Comparison of ENCODE assay signal across 10 cellular contexts in the genomic region with DNA sequence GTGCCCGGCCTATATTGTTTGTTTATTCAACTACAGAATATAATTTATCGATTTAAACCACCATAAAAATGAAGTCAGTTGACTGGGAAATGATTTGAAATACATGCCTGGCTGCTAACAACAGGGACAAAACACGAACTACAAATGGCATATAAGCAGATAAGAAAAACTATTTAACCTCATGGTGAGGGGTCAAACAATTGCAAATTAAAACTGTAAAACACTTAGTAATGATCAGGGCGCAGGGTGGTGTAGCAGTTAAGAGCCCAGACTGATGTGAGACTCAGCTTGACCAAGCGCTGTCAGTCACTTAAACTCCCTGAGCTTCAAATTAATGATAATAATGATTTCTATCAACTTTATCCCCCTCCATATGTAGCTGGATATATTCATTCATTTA. TPM values are rescaled to one million over a fixed set of nuclear protein-coding genes. Genes with fewer than 3 reads are reported as not detected.
DNase-seq lines count a peak whose midpoint lies in the region; ATAC-seq and TF ChIP-seq lines count a peak whose summit lies in the region.
"Had no signal": no experiment of that assay in that cellular context is flagged by ENCODE, and none has a peak within 500 bp of the region (broad histone marks: within the 10 kb centered on the region; RNA-seq: fewer than 3 reads in every experiment).

No MANE protein-coding gene starts in this region.

- H3K4me1 Mint-ChIP-seq in CD4-positive, CD25-positive, alpha-beta regulatory T cell = peaks cover 32 to 76% (median 56%) of the 10 kb centered on the region in 4 donors
- H3K4me1 Mint-ChIP-seq in MCF 10A (ENCODE audit: insufficient read depth, unreplicated experiment) = peaks cover 44% of the 10 kb centered on the region
- H3K4me1 Mint-ChIP-seq in natural killer cell treated with Interleukin-12 subunit alpha and Interleukin-12 subunit beta and Interleukin-15 and Interleukin-18, amount 100 ng/mL, for 72 hours (ENCODE audit: low read depth in 2 of 2) = peaks cover 64 to 75% of the 10 kb centered on the region in 2 donors

- H3K4me3 ChIP-seq in CD4-positive, CD25-positive, alpha-beta regulatory T cell (ENCODE audit: low read depth, low read length) = peak overlapping the region; percentile 68

- H3K27ac Mint-ChIP-seq in CD4-positive, CD25-positive, alpha-beta regulatory T cell = peak overlapping the region; percentile 93 to 99 (median 98)
- peak overlapping the region; percentile 75 for H3K27ac Mint-ChIP-seq in MCF 10A (ENCODE audit: low read depth, unreplicated experiment)
- H3K27ac Mint-ChIP-seq in natural killer cell treated with Interleukin-12 subunit alpha and Interleukin-12 subunit beta and Interleukin-15 and Interleukin-18, amount 100 ng/mL, for 72 hours = peak overlapping the region; percentile 98 to 99

- peaks cover 42% of the 10 kb centered on the region for H3K4me1 ChIP-seq in CD4-positive, CD25-positive, alpha-beta regulatory T cell (ENCODE audit: control insufficient read depth, insufficient read depth, low read length, poor library complexity, severe bottlenecking)

- no TSS peak for BruUV-seq in MCF 10A (replicated peaks; lab: Mats Ljungman, UMichigan)

- CTCF ChIA-PET in MCF 10A (lab: Yijun Ruan, JAX) = interaction anchor here (0.6 to 1.9 kb wide), 5 partner anchors 9 to 130 kb away, joined by 3 to 10 read pairs (median 4); no protein-coding TSS in a partner anchor

- intact Hi-C loops in MCF 10A (cut with micrococcal nuclease) = no loop called here

- no peaks in the 10 kb centered on the region for H3K27me3 Mint-ChIP-seq in CD4-positive, CD25-positive, alpha-beta regulatory T cell
- H3K27me3 Mint-ChIP-seq in MCF 10A (ENCODE audit: insufficient read depth, unreplicated experiment) = no peaks in the 10 kb centered on the region
- no peaks in the 10 kb centered on the region for H3K27me3 Mint-ChIP-seq in natural killer cell treated with Interleukin-12 subunit alpha and Interleukin-12 subunit beta and Interleukin-15 and Interleukin-18, amount 100 ng/mL, for 72 hours

- ATAC-seq in CD4-positive, CD25-positive, alpha-beta regulatory T cell (ENCODE audit: low read depth in 2 of 2) = no peak
- ATAC-seq in natural killer cell treated with Interleukin-12 subunit alpha and Interleukin-12 subunit beta and Interleukin-15 and Interleukin-18, amount 100 ng/mL, for 72 hours = no peak
- no peak for ATAC-seq in GM21526 (IDR thresholded peaks at IDR 0.05; ENCODE audit: low FRiP score, unreplicated experiment)

- no peaks in the 10 kb centered on the region for H3K27me3 ChIP-seq in CD4-positive, CD25-positive, alpha-beta regulatory T cell (ENCODE audit: control insufficient read depth, insufficient read depth, low read length)

- H3K4me3 Mint-ChIP-seq in CD4-positive, CD25-positive, alpha-beta regulatory T cell = peak overlapping the region; percentile 76 to 85 (median 80)
- peak overlapping the region; percentile 43 for H3K4me3 Mint-ChIP-seq in MCF 10A (ENCODE audit: unreplicated experiment)
- peak overlapping the region; percentile 83 for H3K4me3 Mint-ChIP-seq in natural killer cell treated with Interleukin-12 subunit alpha and Interleukin-12 subunit beta and Interleukin-15 and Interleukin-18, amount 100 ng/mL, for 72 hours

- peaks cover 14% of the 10 kb centered on the region for H3K36me3 ChIP-seq in CD4-positive, CD25-positive, alpha-beta regulatory T cell (ENCODE audit: control insufficient read depth, insufficient read depth, low read length)
- H3K36me3 ChIP-seq in KOPT-K1 (ENCODE audit: insufficient read depth, low read length) = peaks cover 81% of the 10 kb centered on the region

- DNase-seq in CD4-positive, CD25-positive, alpha-beta regulatory T cell = no peak
- DNase-seq in MCF 10A (ENCODE audit: unreplicated experiment) = no peak
- DNase-seq in natural killer cell treated with Interleukin-12 subunit alpha and Interleukin-12 subunit beta and Interleukin-15 and Interleukin-18, amount 100 ng/mL, for 72 hours (ENCODE audit: low spot score) = no peak
- DNase-seq in DMS53 treated with DMSO at 0.1 percent for 48 hours (lab: John Stamatoyannopoulos, UW; ENCODE audit: unreplicated experiment) = no peak
- no peak for DNase-seq in NCI-H1105 (lab: John Stamatoyannopoulos, UW)
- no peak for DNase-seq in SIG-M5 (lab: John Stamatoyannopoulos, UW)
- DNase-seq: effector CD4-positive, alpha-beta T cell; NCI-H510A had no signal

- no peaks in the 10 kb centered on the region for H3K9me3 ChIP-seq in CD4-positive, CD25-positive, alpha-beta regulatory T cell (ENCODE audit: control insufficient read depth in 2 of 2, low read length in 2 of 2)
- H3K9me3 ChIP-seq in KOPT-K1 (ENCODE audit: insufficient read depth, low read length, poor library complexity, severe bottlenecking) = no peaks in the 10 kb centered on the region

- H3K36me3 Mint-ChIP-seq in CD4-positive, CD25-positive, alpha-beta regulatory T cell = peaks cover 18% of the 10 kb centered on the region
- H3K36me3 Mint-ChIP-seq in MCF 10A (ENCODE audit: insufficient read depth, unreplicated experiment) = peaks cover 81% of the 10 kb centered on the region
- peaks cover 40% of the 10 kb centered on the region for H3K36me3 Mint-ChIP-seq in natural killer cell treated with Interleukin-12 subunit alpha and Interleukin-12 subunit beta and Interleukin-15 and Interleukin-18, amount 100 ng/mL, for 72 hours

- no peaks in the 10 kb centered on the region for H3K9me3 Mint-ChIP-seq in CD4-positive, CD25-positive, alpha-beta regulatory T cell
- H3K9me3 Mint-ChIP-seq in MCF 10A (ENCODE audit: unreplicated experiment) = no peaks in the 10 kb centered on the region
- H3K9me3 Mint-ChIP-seq in natural killer cell treated with Interleukin-12 subunit alpha and Interleukin-12 subunit beta and Interleukin-15 and Interleukin-18, amount 100 ng/mL, for 72 hours = no peaks in the 10 kb centered on the region

- POLR2A ChIA-PET in MCF 10A (lab: Yijun Ruan, JAX) = interaction anchor here (0.9 to 3.0 kb wide), 7 partner anchors 11 to 237 kb away, joined by 3 to 40 read pairs (median 5); a partner anchor contains a TSS

- H3K27ac ChIP-seq in CD4-positive, CD25-positive, alpha-beta regulatory T cell (ENCODE audit: insufficient read depth, low read length, poor library complexity, severe bottlenecking) = peak overlapping the region; percentile 88
- H3K27ac ChIP-seq in KOPT-K1 (ENCODE audit: low read depth, low read length, poor library complexity, severe bottlenecking) = peak overlapping the region; percentile 57

- no peak for TF ChIP-seq CTCF in MCF 10A (IDR thresholded peaks at IDR 0.05; ENCODE audit: unreplicated experiment)

RNA-seq across cellular contexts. Expression of a gene that starts 6.7 kb away (rescaled TPM):
- 48.1 TPM for total RNA-seq in CD4-positive, CD25-positive, alpha-beta regulatory T cell
- polyA plus RNA-seq in CD4-positive, CD25-positive, alpha-beta regulatory T cell = 10 to 100 TPM; 18.5 to 36.6 (median 26.5) TPM
- 387 and 470 TPM in 2 replicates for total RNA-seq in MCF 10A (2022)
- 100 to 1,000 TPM; 384 to 480 TPM for total RNA-seq in natural killer cell treated with Interleukin-12 subunit alpha and Interleukin-12 subunit beta and Interleukin-15 and Interleukin-18, amount 100 ng/mL, for 72 hours

RNA-seq across cellular contexts. Expression of a gene that starts 26.4 kb away (rescaled TPM):
- 161 TPM for total RNA-seq in CD4-positive, CD25-positive, alpha-beta regulatory T cell
- polyA plus RNA-seq in CD4-positive, CD25-positive, alpha-beta regulatory T cell = 100 to 1,000 TPM; 152 to 209 (median 166) TPM
- 92.6 and 97.5 TPM in 2 replicates for total RNA-seq in MCF 10A (2022)
- total RNA-seq in natural killer cell treated with Interleukin-12 subunit alpha and Interleukin-12 subunit beta and Interleukin-15 and Interleukin-18, amount 100 ng/mL, for 72 hours = 100 to 1,000 TPM; 167 to 228 TPM

RNA-seq across cellular contexts. Expression of a gene that starts 57.4 kb away (rescaled TPM):
- 12.1 TPM for total RNA-seq in CD4-positive, CD25-positive, alpha-beta regulatory T cell
- polyA plus RNA-seq in CD4-positive, CD25-positive, alpha-beta regulatory T cell = 10 to 100 TPM; 60.4 to 76.4 (median 67.3) TPM
- 72.5 and 83.8 TPM in 2 replicates for total RNA-seq in MCF 10A (2022)
- total RNA-seq in natural killer cell treated with Interleukin-12 subunit alpha and Interleukin-12 subunit beta and Interleukin-15 and Interleukin-18, amount 100 ng/mL, for 72 hours = 10 to 100 TPM; 68.0 to 72.5 TPM
